ENCODE assay signal across 27 cellular contexts in the genomic region with DNA sequence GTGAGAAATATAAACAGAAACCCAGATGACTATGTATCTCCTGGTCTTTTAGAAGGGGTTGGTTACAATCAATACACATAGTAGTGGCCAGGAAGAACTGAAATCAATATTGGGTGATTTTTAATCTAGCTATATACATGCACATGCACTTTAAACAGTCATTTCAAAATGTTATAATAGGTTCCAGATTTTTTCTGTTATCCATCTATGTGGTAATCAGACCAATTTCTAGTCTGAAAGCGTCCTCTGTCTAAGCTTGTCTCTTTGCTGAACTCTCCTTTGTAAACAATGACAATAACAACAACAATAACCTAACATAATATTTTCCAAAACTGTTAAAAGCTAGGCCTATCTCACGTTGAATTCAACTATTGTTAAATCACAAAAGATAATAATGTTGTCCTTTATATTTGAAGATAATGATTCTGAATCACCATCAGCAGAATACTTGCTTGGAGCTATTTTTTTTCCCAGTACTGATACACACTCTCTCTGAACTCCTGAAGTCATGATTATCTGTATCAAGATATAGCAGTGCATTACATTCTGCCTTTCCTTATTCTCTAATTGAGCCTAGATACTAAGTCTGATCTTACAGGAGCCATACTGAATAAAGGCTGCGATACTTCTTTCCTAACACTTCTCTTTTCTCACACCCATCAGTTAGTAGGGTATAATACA.
"Had no signal": no experiment of that assay in that cellular context is flagged by ENCODE, and none has a peak within 500 bp of the region (broad histone marks: within the 10 kb centered on the region; RNA-seq: fewer than 3 reads in every experiment).

No MANE protein-coding gene starts in this region.

- H3K36me3 ChIP-seq: left lung, lower lobe of right lung, neural progenitor cell, neutrophil, ovary, right atrium auricular region, right lobe of liver, tibial nerve, uterus had no signal

- DNase-seq: kidney glomerular epithelial cell; left colon; left lung; lower lobe of right lung; mammary epithelial cell; mesenchymal stem cell; naive thymus-derived CD8-positive, alpha-beta T cell; occipital lobe; ovary; right lobe of liver; stimulated activated CD4-positive, alpha-beta T cell treated with anti-CD3 and anti-CD28 coated beads, Interleukin-1b, Interleukin-23, amount 100 ng/mL, for 48 hours; stimulated activated CD4-positive, alpha-beta T cell treated with anti-CD3 and anti-CD28 coated beads, Interleukin-2, amount 100 ng/mL, for 48 hours; stimulated activated CD4-positive, alpha-beta T cell treated with anti-CD3 and anti-CD28 coated beads, Interleukin-4, amount 100 ng/mL, for 4 hours; stimulated activated CD8-positive, alpha-beta memory T cell treated with anti-CD3 and anti-CD28 coated beads, Interleukin-4, amount 100 ng/mL, for 48 hours; stimulated activated naive CD4-positive, alpha-beta T cell treated with Interleukin-2 at 50 U/mL for 16 hours; stimulated activated naive CD8-positive, alpha-beta T cell treated with anti-CD3 and anti-CD28 coated beads, Interleukin-15, amount 100 ng/mL, for 72 hours; substantia nigra; uterus had no signal

- H3K9ac ChIP-seq: neural progenitor cell had no signal

- H3K4me1 ChIP-seq: left lung, lower lobe of right lung, neural progenitor cell, right atrium auricular region, right lobe of liver, uterus had no signal

- H2AFZ ChIP-seq: neural progenitor cell had no signal

- H3K4me3 ChIP-seq: left lung, lower lobe of right lung, neural progenitor cell, ovary, right atrium auricular region, right lobe of liver, smooth muscle cell, tibial nerve, uterus had no signal

- H3K4me1 Mint-ChIP-seq: naive thymus-derived CD8-positive, alpha-beta T cell; nephron; neural progenitor cell; stimulated activated memory B cell treated with anti-CD40 and anti-IgM and Interleukin-4, amounts not matched to agents 10 μg/mL and 1 μg/mL and 100 μg/mL, for 72 hours; stimulated activated naive CD8-positive, alpha-beta T cell treated with anti-CD3 and anti-CD28 coated beads, Interleukin-15, amount 100 ng/mL, for 72 hours had no signal

- H3K9me3 Mint-ChIP-seq: nephron; neural progenitor cell; stimulated activated memory B cell treated with anti-CD40 and anti-IgM and Interleukin-4, amounts not matched to agents 10 μg/mL and 1 μg/mL and 100 μg/mL, for 72 hours; stimulated activated naive CD8-positive, alpha-beta T cell treated with anti-CD3 and anti-CD28 coated beads, Interleukin-15, amount 100 ng/mL, for 72 hours; type B pancreatic cell had no signal

- H3K36me3 Mint-ChIP-seq: naive thymus-derived CD8-positive, alpha-beta T cell; neural progenitor cell; stimulated activated memory B cell treated with anti-CD40 and anti-IgM and Interleukin-4, amounts not matched to agents 10 μg/mL and 1 μg/mL and 100 μg/mL, for 72 hours; type B pancreatic cell had no signal

- H3K4me3 Mint-ChIP-seq: naive thymus-derived CD8-positive, alpha-beta T cell; nephron; neural progenitor cell; stimulated activated memory B cell treated with anti-CD40 and anti-IgM and Interleukin-4, amounts not matched to agents 10 μg/mL and 1 μg/mL and 100 μg/mL, for 72 hours; stimulated activated naive CD8-positive, alpha-beta T cell treated with anti-CD3 and anti-CD28 coated beads, Interleukin-15, amount 100 ng/mL, for 72 hours; type B pancreatic cell had no signal

- H3K9me3 ChIP-seq: left lung, lower lobe of right lung, neutrophil, ovary, right atrium auricular region, right lobe of liver, tibial nerve, uterus had no signal

- H3K27ac Mint-ChIP-seq: naive thymus-derived CD8-positive, alpha-beta T cell; nephron; neural progenitor cell; progenitor cell of endocrine pancreas; stimulated activated memory B cell treated with anti-CD40 and anti-IgM and Interleukin-4, amounts not matched to agents 10 μg/mL and 1 μg/mL and 100 μg/mL, for 72 hours; stimulated activated naive CD8-positive, alpha-beta T cell treated with anti-CD3 and anti-CD28 coated beads, Interleukin-15, amount 100 ng/mL, for 72 hours; type B pancreatic cell had no signal

- H3K27ac ChIP-seq: left lung, lower lobe of right lung, neural progenitor cell, neutrophil, ovary, right atrium auricular region, right lobe of liver, tibial nerve, uterus had no signal

- ATAC-seq: left colon; left lung; lower lobe of right lung; naive thymus-derived CD8-positive, alpha-beta T cell; right lobe of liver; stimulated activated memory B cell treated with anti-CD40 and anti-IgM and Interleukin-4, amounts not matched to agents 10 μg/mL and 1 μg/mL and 100 μg/mL, for 72 hours; stimulated activated naive CD8-positive, alpha-beta T cell treated with anti-CD3 and anti-CD28 coated beads, Interleukin-15, amount 100 ng/mL, for 72 hours had no signal

- H3K27me3 ChIP-seq: left lung, neural progenitor cell, neutrophil, ovary, right atrium auricular region, right lobe of liver, tibial nerve, uterus had no signal

- H3K27me3 Mint-ChIP-seq: naive thymus-derived CD8-positive, alpha-beta T cell; progenitor cell of endocrine pancreas; stimulated activated memory B cell treated with anti-CD40 and anti-IgM and Interleukin-4, amounts not matched to agents 10 μg/mL and 1 μg/mL and 100 μg/mL, for 72 hours; stimulated activated naive CD8-positive, alpha-beta T cell treated with anti-CD3 and anti-CD28 coated beads, Interleukin-15, amount 100 ng/mL, for 72 hours; type B pancreatic cell had no signal

- H3K4me2 ChIP-seq: neural progenitor cell, smooth muscle cell had no signal
